ENCODE assay signal across 1 cellular context in genomic region chr6:144214622-144215401, GRCh38.
A peak's percentile ranks its signal among the peaks of the same experiment; 100 is the strongest.
TF ChIP-seq lines count a peak whose summit lies in the region.

No MANE protein-coding gene starts in this region.

TF ChIP-seq in K562, 482 proteins besides CTCF, POLR2A, EP300 and RAD21 (continued from another document):
- TF ChIP-seq, protein P1, sequence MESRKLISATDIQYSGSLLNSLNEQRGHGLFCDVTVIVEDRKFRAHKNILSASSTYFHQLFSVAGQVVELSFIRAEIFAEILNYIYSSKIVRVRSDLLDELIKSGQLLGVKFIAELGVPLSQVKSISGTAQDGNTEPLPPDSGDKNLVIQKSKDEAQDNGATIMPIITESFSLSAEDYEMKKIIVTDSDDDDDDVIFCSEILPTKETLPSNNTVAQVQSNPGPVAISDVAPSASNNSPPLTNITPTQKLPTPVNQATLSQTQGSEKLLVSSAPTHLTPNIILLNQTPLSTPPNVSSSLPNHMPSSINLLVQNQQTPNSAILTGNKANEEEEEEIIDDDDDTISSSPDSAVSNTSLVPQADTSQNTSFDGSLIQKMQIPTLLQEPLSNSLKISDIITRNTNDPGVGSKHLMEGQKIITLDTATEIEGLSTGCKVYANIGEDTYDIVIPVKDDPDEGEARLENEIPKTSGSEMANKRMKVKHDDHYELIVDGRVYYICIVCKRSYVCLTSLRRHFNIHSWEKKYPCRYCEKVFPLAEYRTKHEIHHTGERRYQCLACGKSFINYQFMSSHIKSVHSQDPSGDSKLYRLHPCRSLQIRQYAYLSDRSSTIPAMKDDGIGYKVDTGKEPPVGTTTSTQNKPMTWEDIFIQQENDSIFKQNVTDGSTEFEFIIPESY (CRISPR knock-in tag; IDR thresholded peaks at IDR 0.05) = peak; percentile 96
- no peak for TF ChIP-seq NFIX (CRISPR knock-in tag; IDR thresholded peaks at IDR 0.05; ENCODE audit: low read depth)
- TF ChIP-seq MEF2D (tag; conservative IDR thresholded peaks at IDR 0.05; ENCODE audit: low read depth) = no peak
- no peak for TF ChIP-seq MYC (IDR thresholded peaks at IDR 0.05; ENCODE audit: low read depth, low read length)
- no peak for TF ChIP-seq MYC (CRISPR knock-in tag; IDR thresholded peaks at IDR 0.05; ENCODE audit: borderline replicate concordance, low read depth)
